8 cellular contexts compared by ENCODE assay signal in the genomic region with DNA sequence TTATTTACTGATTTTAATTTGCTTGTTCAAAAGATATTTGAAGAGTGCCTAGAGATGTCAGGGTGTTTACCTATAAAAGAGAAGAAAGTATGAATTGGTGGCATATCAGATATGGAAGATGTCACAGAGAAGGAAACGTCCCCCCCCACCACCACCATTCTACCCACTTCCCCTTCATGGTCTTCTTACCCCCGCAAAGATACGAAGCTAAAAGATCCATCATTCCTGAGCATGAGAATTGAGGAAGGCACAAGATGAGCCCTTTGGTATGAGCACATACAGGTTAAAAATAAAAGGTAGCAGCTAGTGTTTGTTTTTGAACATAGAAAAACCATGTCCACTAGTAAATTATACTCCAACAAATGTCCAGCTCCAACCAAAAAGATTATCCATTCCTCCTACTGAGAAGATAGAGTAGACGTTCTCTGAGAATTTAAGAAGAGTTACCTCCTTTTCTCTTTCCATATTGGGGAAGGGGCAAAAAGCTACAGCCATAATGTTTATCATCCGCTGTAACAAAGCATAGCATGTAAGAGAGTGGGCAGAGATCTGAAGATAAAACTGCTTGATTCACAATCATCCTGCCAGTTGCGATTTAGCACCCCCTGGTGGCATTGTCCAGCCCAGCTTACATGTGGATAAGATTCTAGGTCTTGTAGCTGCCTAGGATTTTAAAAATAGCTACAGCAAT. TPM values are rescaled to one million over a fixed set of nuclear protein-coding genes. Genes with fewer than 3 reads are reported as not detected.
DNase-seq lines count a peak whose midpoint lies in the region; ATAC-seq and TF ChIP-seq lines count a peak whose summit lies in the region.

No MANE protein-coding gene starts in this region.

- peaks cover 8% of the 10 kb centered on the region for H3K4me1 ChIP-seq in upper lobe of right lung

- CTCF ChIA-PET in BJ (lab: Yijun Ruan, JAX), result interaction anchor here (0.6 to 2.7 kb wide), 35 partner anchors 10 to 349 kb away, joined by 3 to 31 read pairs (median 4); a partner anchor contains a TSS

- intact Hi-C loops in head of caudate nucleus (cut with DNase I) (loop anchor here (5.0 kb wide), 1 partner anchor 227 kb away; no protein-coding TSS in a partner anchor), posterior cingulate gyrus (cut with DNase I) (loop anchor here (2.0 to 10.0 kb wide), 2 partner anchors 52 to 234 kb away; no protein-coding TSS in a partner anchor), upper lobe of right lung (cut with DNase I) (no loop called here)

- no peaks in the 10 kb centered on the region for H3K9me3 ChIP-seq in upper lobe of right lung

- H3K27me3 ChIP-seq in BJ (ENCODE audit: control insufficient read depth, insufficient read depth, low read length) (no peaks in the 10 kb centered on the region), upper lobe of right lung (no peaks in the 10 kb centered on the region)

- H3K36me3 ChIP-seq in BJ (ENCODE audit: control insufficient read depth, insufficient read depth, low read length) (no peaks in the 10 kb centered on the region), upper lobe of right lung (peaks cover 6% of the 10 kb centered on the region)

- no peaks in the 10 kb centered on the region for H3K27me3 Mint-ChIP-seq in activated naive CD8-positive, alpha-beta T cell

- H3K27ac Mint-ChIP-seq in activated naive CD8-positive, alpha-beta T cell, result peak overlapping the region; percentile 18

- no peak overlapping the region for H3K27ac ChIP-seq in upper lobe of right lung

- peaks cover 4% of the 10 kb centered on the region for H3K36me3 Mint-ChIP-seq in activated naive CD8-positive, alpha-beta T cell

- peaks cover 11% of the 10 kb centered on the region for H3K4me1 Mint-ChIP-seq in activated naive CD8-positive, alpha-beta T cell (ENCODE audit: low read depth)

- H3K4me3 ChIP-seq in BJ (ENCODE audit: low read depth, low read length) (no peak overlapping the region), upper lobe of right lung (no peak overlapping the region)

- POLR2A ChIA-PET in BJ (lab: Charles Lee), result interaction anchor here (1.0 kb wide), 1 partner anchor 143 kb away, joined by 3 read pairs; a partner anchor contains a TSS

- H3K9me3 Mint-ChIP-seq in activated naive CD8-positive, alpha-beta T cell (ENCODE audit: low read depth), result no peaks in the 10 kb centered on the region

- DNase-seq in BJ (ENCODE audit: low read depth) (peak; percentile 25), GM20000 (ENCODE audit: low spot score) (peak; percentile 57), NCI-H1417 (lab: John Stamatoyannopoulos, UW) (peak; percentile 75 to 93 (median 86)), SW 1271 (lab: John Stamatoyannopoulos, UW) (peak; percentile 36 to 66), head of caudate nucleus (peak; percentile 69 to 96 (median 89)), posterior cingulate gyrus (peak; percentile 65 to 97 (median 87)), upper lobe of right lung (peak; percentile 78)

- ATAC-seq in upper lobe of right lung, result peak; percentile 94

- H3K4me3 Mint-ChIP-seq in activated naive CD8-positive, alpha-beta T cell, result peak overlapping the region; percentile 69

- TF ChIP-seq CTCF in BJ (IDR thresholded peaks at IDR 0.05; ENCODE audit: insufficient read depth, low read depth, low read length), result peak; percentile 92
- peak; percentile 75 for TF ChIP-seq CTCF in GM20000 (IDR thresholded peaks at IDR 0.05; ENCODE audit: extremely low read depth, missing control alignments)
- peak; percentile 93 for TF ChIP-seq CTCF in upper lobe of right lung (IDR thresholded peaks at IDR 0.05)

RNA-seq across cellular contexts. Expression of a gene that starts 29.1 kb away (rescaled TPM):
- 23.3 and 42.0 TPM in 2 replicates for polyA plus RNA-seq in BJ (2011; rRNA removed)
- 8.8 and 10.2 TPM in 2 replicates for polyA minus RNA-seq in BJ (2011; rRNA and poly(A)+ RNA removed)
- 37.7 TPM for total RNA-seq in upper lobe of right lung

RNA-seq across cellular contexts. Expression of a gene that starts 44.6 kb away (rescaled TPM):
- polyA plus RNA-seq in BJ (2011; rRNA removed), result 10.4 and 19.7 TPM in 2 replicates
- polyA minus RNA-seq in BJ (2011; rRNA and poly(A)+ RNA removed), result 9.5 and 10.4 TPM in 2 replicates
- total RNA-seq in upper lobe of right lung, result 19.4 TPM

RNA-seq across cellular contexts. Expression of a gene that starts 58.9 kb away (rescaled TPM):
- polyA plus RNA-seq in BJ (2011; rRNA removed), result 67.6 and 90.2 TPM in 2 replicates
- 13.1 and 21.7 TPM in 2 replicates for polyA minus RNA-seq in BJ (2011; rRNA and poly(A)+ RNA removed)
- total RNA-seq in upper lobe of right lung, result 9.1 TPM

Comparison
In these comparisons a context has a peak if more than half of its experiments do, and no peak if none do; other contexts are left out.
1. DNase-seq: peak in every context shown above with its lines; median percentile 89 in head of caudate nucleus; 87 in posterior cingulate gyrus; 86 in NCI-H1417; 78 in upper lobe of right lung; 57 in GM20000; 51 in SW 1271; 25 in BJ.